ENCODE assay signal across 14 cellular contexts in genomic region chr20:18754030-18754659, GRCh38. TPM values are rescaled to one million over a fixed set of nuclear protein-coding genes. Genes with fewer than 3 reads are reported as not detected.
DNase-seq lines count a peak whose midpoint lies in the region; ATAC-seq and TF ChIP-seq lines count a peak whose summit lies in the region.
"Had no signal": no experiment of that assay in that cellular context is flagged by ENCODE, and none has a peak within 500 bp of the region (broad histone marks: within the 10 kb centered on the region; RNA-seq: fewer than 3 reads in every experiment).

No MANE protein-coding gene starts in this region.

- no CpG with 5 or more reads among the region's 5 CpGs for WGBS in IMR-90 (ENCODE audit: extremely low coverage in 2 of 2, insufficient read length in 1 of 2), 2 experiments
- 67 to 68% (median 68%) methylated on average over 5 of the region's 5 CpGs for WGBS in psoas muscle, 3 donors

- peaks cover 0 to 3% of the 10 kb centered on the region in 2 experiments; a peak in 2 of 4 replicates for H3K79me1 ChIP-seq in IMR-90 (ENCODE audit: low read depth in 1 of 2, low read length in 2 of 2)

- H3K14ac ChIP-seq in IMR-90 (replicated peaks; ENCODE audit: low read depth, low read length): no peak overlapping the region

- dilution Hi-C loops in IMR-90 (cut with HindIII; ENCODE audit: low sequenced_read_pairs, unreplicated experiment): no loop called here

- H3K9me3 ChIP-seq in IMR-90 (ENCODE audit: control insufficient read depth, insufficient read depth, low read length): no peaks in the 10 kb centered on the region
- H3K9me3 ChIP-seq in psoas muscle: no peaks in the 10 kb centered on the region
- H3K9me3 ChIP-seq: SJSA1, thoracic aorta had no signal

- no peak for TF ChIP-seq RAD21 in IMR-90 (IDR thresholded peaks at IDR 0.05; ENCODE audit: low read length)

- H2BK15ac ChIP-seq in IMR-90 (ENCODE audit: low read depth, low read length): no peak overlapping the region

- peaks cover 22% of the 10 kb centered on the region for H3K4me1 Mint-ChIP-seq in nephron progenitor cell

- no peak overlapping the region for H4K91ac ChIP-seq in IMR-90 (ENCODE audit: insufficient read depth, low read depth, low read length)

- no peaks in the 10 kb centered on the region; the same call in 1 of the 2 replicates for H3K9me1 ChIP-seq in IMR-90 (ENCODE audit: insufficient read depth, low read length)

- no peak overlapping the region for H3K9ac ChIP-seq in IMR-90 (ENCODE audit: low read depth, low read length)

- H3K9me3 Mint-ChIP-seq in nephron progenitor cell: peaks cover 23% of the 10 kb centered on the region

- H3K27ac ChIP-seq in IMR-90 (ENCODE audit: insufficient read depth, low read length) (no peak overlapping the region), psoas muscle (no peak overlapping the region), coronary artery (no peak overlapping the region)
- H3K27ac ChIP-seq: SJSA1, thoracic aorta had no signal

- H3K4ac ChIP-seq in IMR-90 (ENCODE audit: low read depth, low read length): no peak overlapping the region

- in situ Hi-C loops in IMR-90 (cut with MboI; ENCODE audit: low sequenced_read_pairs): no loop called here

- H4K20me1 ChIP-seq in IMR-90 (ENCODE audit: insufficient read depth, low read length): no peaks in the 10 kb centered on the region

- CTCF ChIA-PET in IMR-90 (lab: Yijun Ruan, JAX): interaction anchor here (1.5 kb wide), 1 partner anchor 8 kb away, joined by 3 read pairs; no protein-coding TSS in a partner anchor

- ATAC-seq in HG02759 (IDR thresholded peaks at IDR 0.05; ENCODE audit: unreplicated experiment) (peak; percentile 96), IMR-90 (ENCODE audit: low read depth) (no peak), psoas muscle (no peak)

- no peaks in the 10 kb centered on the region for H3K27me3 ChIP-seq in IMR-90 (ENCODE audit: control insufficient read depth, insufficient read depth, low read length)
- H3K27me3 ChIP-seq in psoas muscle (ENCODE audit: insufficient read depth in 3 of 3, low read length in 2 of 3): no peaks in the 10 kb centered on the region
- H3K27me3 ChIP-seq: SJSA1 had no signal

- intact Hi-C loops in IMR-90 (cut with micrococcal nuclease): no loop called here
- intact Hi-C loops in psoas muscle (cut with DNase I): no loop called here

- H3K36me3 Mint-ChIP-seq in nephron progenitor cell (ENCODE audit: low read depth): no peaks in the 10 kb centered on the region

- no peak overlapping the region for H2AK5ac ChIP-seq in IMR-90 (ENCODE audit: low read depth, low read length)

- no peak overlapping the region for H3K23ac ChIP-seq in IMR-90 (ENCODE audit: low read depth, low read length)

- H3K4me2 ChIP-seq in IMR-90 (ENCODE audit: low read depth, low read length): no peak overlapping the region

- no peak for TF ChIP-seq POLR2A in IMR-90 (IDR thresholded peaks at IDR 0.05; ENCODE audit: low read depth, low read length)

- no TSS peak for BruUV-seq in IMR-90 (replicated peaks; lab: Mats Ljungman, UMichigan)

- TF ChIP-seq CTCF in IMR-90 (conservative IDR thresholded peaks at IDR 0.05; ENCODE audit: low read depth, low read length) (no peak), psoas muscle (IDR thresholded peaks at IDR 0.05) (no peak), nephron progenitor cell (IDR thresholded peaks at IDR 0.05) (no peak), coronary artery (IDR thresholded peaks at IDR 0.05) (no peak)

- no peak overlapping the region for H2BK120ac ChIP-seq in IMR-90 (ENCODE audit: low read depth, low read length)

- H2AFZ ChIP-seq in IMR-90 (replicated peaks; ENCODE audit: low read length, poor library complexity): no peak overlapping the region

- H2BK20ac ChIP-seq in IMR-90 (ENCODE audit: low read depth, low read length): no peak overlapping the region

- no peak overlapping the region for H3K27ac Mint-ChIP-seq in nephron progenitor cell

- H4K8ac ChIP-seq in IMR-90 (ENCODE audit: low read depth in 2 of 2, low read length in 2 of 2): no peak overlapping the region

- H2AK9ac ChIP-seq in IMR-90 (replicated peaks; ENCODE audit: low read depth, low read length, poor library complexity): no peak overlapping the region

- H3K4me3 ChIP-seq in IMR-90 (ENCODE audit: insufficient read depth, low read depth, low read length) (no peak overlapping the region), psoas muscle (no peak overlapping the region), coronary artery (no peak overlapping the region)
- H3K4me3 ChIP-seq: SJSA1, thoracic aorta had no signal

- POLR2A ChIA-PET in IMR-90 (lab: Charles Lee; ENCODE audit: unreplicated experiment): no interaction called here

- H3K18ac ChIP-seq in IMR-90 (ENCODE audit: low read depth, low read length): no peak overlapping the region

- no peak overlapping the region for H3K56ac ChIP-seq in IMR-90 (ENCODE audit: extremely low read depth, insufficient read depth, low read length)

- peak; percentile 19 for DNase-seq in NCI-H2029 treated with DMSO at 0.1 percent for 48 hours (lab: John Stamatoyannopoulos, UW)
- DNase-seq in NCI-H2029 (lab: John Stamatoyannopoulos, UW): no peak
- DNase-seq in IMR-90: peak; percentile 4
- DNase-seq in psoas muscle: no peak
- no peak for DNase-seq in nephron progenitor cell
- DNase-seq in coronary artery (ENCODE audit: low spot score): no peak
- no peak for DNase-seq in GM03348 (ENCODE audit: low spot score)
- DNase-seq: 8988T; effector memory CD4-positive, alpha-beta T cell; kidney glomerular epithelial cell; NCI-H1048 had no signal

- H4K5ac ChIP-seq in IMR-90 (ENCODE audit: low read depth, low read length): no peak overlapping the region

- H3K36me3 ChIP-seq in IMR-90 (ENCODE audit: control insufficient read depth, insufficient read depth, low read length) (no peaks in the 10 kb centered on the region), psoas muscle (ENCODE audit: insufficient read depth in 1 of 2, low read depth in 1 of 2) (no peaks in the 10 kb centered on the region)
- H3K36me3 ChIP-seq: SJSA1, thoracic aorta had no signal

- H3K27me3 Mint-ChIP-seq in nephron progenitor cell (ENCODE audit: low read depth, poor library complexity): peaks cover 3% of the 10 kb centered on the region

- H2BK5ac ChIP-seq in IMR-90 (ENCODE audit: low read depth, low read length, poor library complexity, severe bottlenecking): no peak overlapping the region

- H3K4me3 Mint-ChIP-seq in nephron progenitor cell: no peak overlapping the region

- H3K4me1 ChIP-seq in IMR-90 (ENCODE audit: control insufficient read depth, insufficient read depth, low read length) (no peaks in the 10 kb centered on the region), psoas muscle (no peaks in the 10 kb centered on the region)
- H3K4me1 ChIP-seq: SJSA1 had no signal

TF ChIP-seq in IMR-90, 13 proteins besides CTCF, POLR2A, EP300 and RAD21:
- TF ChIP-seq MAZ (IDR thresholded peaks at IDR 0.05; ENCODE audit: borderline replicate concordance, low read depth, low read length) (no peak), CHD1 (IDR thresholded peaks at IDR 0.05; ENCODE audit: low read depth, low read length) (no peak), CEBPB (IDR thresholded peaks at IDR 0.05; ENCODE audit: low read depth, low read length) (no peak)
TF ChIP-seq in IMR-90: peak in this region for 0.

RNA-seq across cellular contexts. Expression of gene SCP2D1, which starts 59.4 kb away (rescaled TPM):
- total RNA-seq in IMR-90 (2012; rRNA removed): not detected in 2 replicates
- not detected in 2 replicates for polyA plus RNA-seq in IMR-90 (2012; rRNA removed)
- polyA plus RNA-seq in IMR-90 (2012; cell fraction: cytosol; rRNA removed): not detected in 2 replicates
- polyA plus RNA-seq in IMR-90 (2012; cell fraction: nucleus; rRNA removed; ENCODE audit: low replicate concordance): not detected in 2 replicates
- not detected for total RNA-seq in psoas muscle
- polyA plus RNA-seq in psoas muscle: not detected
- total RNA-seq: SJSA1, thoracic aorta had no signal

Comparison
In these comparisons a context has a peak if more than half of its experiments do, and no peak if none do; other contexts are left out.
1. DNase-seq: peak in NCI-H2029 treated with DMSO at 0.1 percent for 48 hours (single experiment) and IMR-90 (single experiment); none in NCI-H2029 (single experiment), psoas muscle (0 of 2), nephron progenitor cell (single experiment), coronary artery (single experiment) and GM03348 (single experiment).